Comparison of ENCODE assay signal across 8 cellular contexts in the genomic region with DNA sequence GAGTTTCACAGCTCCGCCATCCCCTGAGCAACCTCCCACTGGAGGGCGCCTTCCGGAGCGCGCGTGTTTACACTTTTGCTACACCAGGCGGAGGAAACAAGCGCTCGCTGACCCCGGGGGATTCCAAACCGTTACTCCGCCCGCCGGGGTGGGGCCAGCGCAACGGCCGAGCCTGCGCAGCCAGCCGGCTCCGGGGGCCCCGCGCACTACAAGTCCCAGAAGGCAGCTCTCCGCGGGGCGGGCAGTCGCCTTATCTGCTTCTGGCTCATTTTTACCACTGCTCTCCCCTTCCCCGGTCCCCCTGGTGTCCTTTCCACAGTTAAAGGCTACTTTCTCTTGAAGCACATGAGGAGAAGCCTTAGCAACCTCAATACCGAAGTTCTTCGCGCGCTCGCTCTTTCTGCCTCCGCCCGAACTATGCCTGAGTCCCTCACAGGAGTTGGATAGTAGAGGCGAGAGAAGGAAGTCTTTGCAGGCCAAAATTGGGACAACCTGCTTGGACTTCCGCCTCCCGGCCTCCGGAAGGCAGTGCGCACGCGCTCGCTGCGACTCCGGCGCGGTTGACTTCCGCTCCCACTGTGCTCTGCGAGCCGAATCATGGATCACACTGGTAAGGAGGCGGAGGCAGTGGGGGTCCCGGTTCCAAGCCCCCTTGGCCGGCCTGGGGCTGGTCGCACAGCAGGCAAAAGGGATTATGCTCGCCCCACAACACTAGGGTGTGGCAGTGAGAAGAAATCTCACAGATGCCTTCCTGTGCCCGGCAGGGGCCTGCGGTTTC. TPM values are rescaled to one million over a fixed set of nuclear protein-coding genes. Genes with fewer than 3 reads are reported as not detected.
DNase-seq lines count a peak whose midpoint lies in the region; ATAC-seq and TF ChIP-seq lines count a peak whose summit lies in the region.

A gene with protein sequence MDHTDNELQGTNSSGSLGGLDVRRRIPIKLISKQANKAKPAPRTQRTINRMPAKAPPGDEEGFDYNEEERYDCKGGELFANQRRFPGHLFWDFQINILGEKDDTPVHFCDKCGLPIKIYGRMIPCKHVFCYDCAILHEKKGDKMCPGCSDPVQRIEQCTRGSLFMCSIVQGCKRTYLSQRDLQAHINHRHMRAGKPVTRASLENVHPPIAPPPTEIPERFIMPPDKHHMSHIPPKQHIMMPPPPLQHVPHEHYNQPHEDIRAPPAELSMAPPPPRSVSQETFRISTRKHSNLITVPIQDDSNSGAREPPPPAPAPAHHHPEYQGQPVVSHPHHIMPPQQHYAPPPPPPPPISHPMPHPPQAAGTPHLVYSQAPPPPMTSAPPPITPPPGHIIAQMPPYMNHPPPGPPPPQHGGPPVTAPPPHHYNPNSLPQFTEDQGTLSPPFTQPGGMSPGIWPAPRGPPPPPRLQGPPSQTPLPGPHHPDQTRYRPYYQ (plus strand): TSS at position 576 of the 778 bp plus-strand sequence. CDS start 22 bp downstream, at position 598.

- peak within 1 kb of the TSS; percentile 90 for H3K9ac ChIP-seq in HUES48 (ENCODE audit: low read depth, low read length)
- H3K9ac ChIP-seq in NT2/D1 (ENCODE audit: insufficient read length, low read depth), result peak within 1 kb of the TSS; percentile 97
- H3K9ac ChIP-seq in endodermal cell (ENCODE audit: extremely low read depth, low read length, poor library complexity, severe bottlenecking), result peak within 1 kb of the TSS; percentile 79

- H3K4me1 Mint-ChIP-seq in endodermal cell, result peaks cover 18% of the 10 kb centered on the region

- peak; percentile 89 for ATAC-seq in GM21390 (IDR thresholded peaks at IDR 0.05; ENCODE audit: unreplicated experiment)

- peaks cover 15% of the 10 kb centered on the region for H3K27me3 Mint-ChIP-seq in endodermal cell (ENCODE audit: insufficient read depth)

- H3K27ac ChIP-seq in HUES48 (ENCODE audit: low read depth, low read length) (peak within 1 kb of the TSS; percentile 98), endodermal cell (ENCODE audit: low read depth, low read length) (peak within 1 kb of the TSS; percentile 97)

- H3K4me3 Mint-ChIP-seq in endodermal cell, result peak within 1 kb of the TSS; percentile 95

- peak within 1 kb of the TSS; percentile 98 for H3K27ac Mint-ChIP-seq in endodermal cell

- peak; percentile 67 for TF ChIP-seq CTCF in endodermal cell (conservative IDR thresholded peaks at IDR 0.05)

- H3K36me3 Mint-ChIP-seq in endodermal cell (ENCODE audit: low read depth), result no peaks in the 10 kb centered on the region

- no peaks in the 10 kb centered on the region for H3K9me3 Mint-ChIP-seq in endodermal cell

- 0% methylated on average over 12 to 56 of the region's 56 CpGs for WGBS in endodermal cell (ENCODE audit: insufficient coverage in 1 of 2, insufficient read length in 1 of 2), 2 experiments

- H3K27me3 ChIP-seq in HUES48 (ENCODE audit: control insufficient read depth, insufficient read depth, low read length) (no peaks in the 10 kb centered on the region), NT2/D1 (ENCODE audit: insufficient read depth, insufficient read length) (no peaks in the 10 kb centered on the region), endodermal cell (ENCODE audit: control insufficient read depth, insufficient read depth, low read length, poor library complexity, severe bottlenecking) (peaks cover 14% of the 10 kb centered on the region)

- DNase-seq in D341Med (ENCODE audit: low spot score) (peak; percentile 96), NT2/D1 (ENCODE audit: low read depth, low spot score) (peak; percentile 89), endodermal cell (peak; percentile 97), mesenteric fat pad (ENCODE audit: low spot score) (peak; percentile 99)
- peak; percentile 90 for DNase-seq in activated CD8-positive, alpha-beta memory T cell treated with anti-CD3 and anti-CD28 coated beads, Interleukin-2, amount 50 U/mL, for 1 hour (ENCODE audit: extremely low read depth)
- peak; percentile 91 for DNase-seq in stimulated activated CD8-positive, alpha-beta memory T cell treated with anti-CD3 and anti-CD28 coated beads, Interleukin-15, amount 100 ng/mL, for 24 hours (ENCODE audit: low read depth)

- H3K4me1 ChIP-seq in HUES48 (ENCODE audit: control insufficient read depth, insufficient read depth, low read length) (peaks cover 26% of the 10 kb centered on the region), NT2/D1 (ENCODE audit: insufficient read depth, insufficient read length) (no peaks in the 10 kb centered on the region), endodermal cell (ENCODE audit: control insufficient read depth, insufficient read depth, low read length) (no peaks in the 10 kb centered on the region)

- peak within 1 kb of the TSS; percentile 96 for H3K4me3 ChIP-seq in HUES48 (ENCODE audit: low read depth, low read length)
- H3K4me3 ChIP-seq in NT2/D1 (ENCODE audit: insufficient read length, low read depth), result peak within 1 kb of the TSS; percentile 95
- peak within 1 kb of the TSS; percentile 93 for H3K4me3 ChIP-seq in endodermal cell (ENCODE audit: low read length)

- peaks cover 6% of the 10 kb centered on the region for H3K36me3 ChIP-seq in HUES48 (ENCODE audit: control insufficient read depth, insufficient read depth, low read length)
- H3K36me3 ChIP-seq in NT2/D1 (ENCODE audit: insufficient read depth, insufficient read length, low read length), result peaks cover 17% of the 10 kb centered on the region
- H3K36me3 ChIP-seq in endodermal cell (ENCODE audit: control insufficient read depth, insufficient read depth, low read length), result peaks cover 6% of the 10 kb centered on the region

- H3K9me3 ChIP-seq in HUES48 (ENCODE audit: control insufficient read depth, insufficient read depth, low read length) (no peaks in the 10 kb centered on the region), NT2/D1 (ENCODE audit: insufficient read depth, low read length) (no peaks in the 10 kb centered on the region), endodermal cell (ENCODE audit: control insufficient read depth, low read length) (no peaks in the 10 kb centered on the region)

RNA-seq across cellular contexts. Expression of the gene that starts here (rescaled TPM):
- 10 to 100 TPM; 33.3 to 34.7 TPM for total RNA-seq in endodermal cell
- polyA plus RNA-seq in endodermal cell (2013, experiment 1 of 2), result 35.0 TPM
- polyA plus RNA-seq in endodermal cell (2013, experiment 2 of 2), result 32.7 TPM
- 23.8 TPM for total RNA-seq in mesenteric fat pad

Comparison
In these comparisons a context has a peak if more than half of its experiments do, and no peak if none do; other contexts are left out.
1. Peak in every context shown above with its lines: DNase-seq, ATAC-seq, H3K4me3 ChIP-seq and H3K27ac ChIP-seq.